In the genomic region with DNA sequence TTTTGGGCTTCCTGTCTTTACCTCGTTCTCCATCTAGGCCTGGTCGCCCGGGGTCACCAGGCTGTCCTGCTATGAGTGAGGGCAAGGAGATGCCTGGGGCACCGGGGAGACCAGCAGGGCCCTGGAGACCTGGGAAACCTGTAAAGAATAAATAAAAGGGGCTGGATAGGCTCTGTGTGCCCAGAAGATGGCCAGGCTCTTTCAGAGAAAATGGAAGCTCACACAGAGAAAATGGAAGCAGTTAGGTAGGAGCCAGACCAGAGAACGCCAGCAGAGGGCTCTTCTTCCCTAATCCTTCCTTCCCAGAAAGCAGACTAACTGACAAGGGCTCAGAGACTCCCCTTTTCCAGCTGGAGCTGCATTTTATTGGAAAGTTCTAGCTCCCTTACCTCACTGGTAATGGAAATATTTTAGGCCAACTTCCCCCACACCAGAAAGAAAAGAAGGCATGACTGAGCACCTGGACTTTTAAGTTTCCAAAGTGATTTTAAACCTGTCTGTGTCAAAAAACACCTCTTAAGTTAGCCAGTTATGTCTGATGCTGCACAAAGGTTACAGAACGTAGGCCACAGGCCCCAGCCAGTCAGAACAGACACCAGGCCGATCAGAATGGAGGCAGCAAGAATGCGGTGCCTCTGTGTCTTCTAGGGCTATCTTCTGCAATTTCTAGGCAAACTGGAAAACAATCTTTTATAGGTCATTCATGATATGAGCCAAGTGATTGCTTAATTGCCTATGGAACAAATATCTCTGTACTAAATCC, we compare ENCODE assay signal across 1 cellular context.
TF ChIP-seq lines count a peak whose summit lies in the region.

No MANE protein-coding gene starts in this region.

TF ChIP-seq in K562, 482 proteins besides CTCF, POLR2A, EP300 and RAD21 (continued from another document):
- TF ChIP-seq, protein P1, sequence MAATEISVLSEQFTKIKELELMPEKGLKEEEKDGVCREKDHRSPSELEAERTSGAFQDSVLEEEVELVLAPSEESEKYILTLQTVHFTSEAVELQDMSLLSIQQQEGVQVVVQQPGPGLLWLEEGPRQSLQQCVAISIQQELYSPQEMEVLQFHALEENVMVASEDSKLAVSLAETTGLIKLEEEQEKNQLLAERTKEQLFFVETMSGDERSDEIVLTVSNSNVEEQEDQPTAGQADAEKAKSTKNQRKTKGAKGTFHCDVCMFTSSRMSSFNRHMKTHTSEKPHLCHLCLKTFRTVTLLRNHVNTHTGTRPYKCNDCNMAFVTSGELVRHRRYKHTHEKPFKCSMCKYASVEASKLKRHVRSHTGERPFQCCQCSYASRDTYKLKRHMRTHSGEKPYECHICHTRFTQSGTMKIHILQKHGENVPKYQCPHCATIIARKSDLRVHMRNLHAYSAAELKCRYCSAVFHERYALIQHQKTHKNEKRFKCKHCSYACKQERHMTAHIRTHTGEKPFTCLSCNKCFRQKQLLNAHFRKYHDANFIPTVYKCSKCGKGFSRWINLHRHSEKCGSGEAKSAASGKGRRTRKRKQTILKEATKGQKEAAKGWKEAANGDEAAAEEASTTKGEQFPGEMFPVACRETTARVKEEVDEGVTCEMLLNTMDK (IDR thresholded peaks at IDR 0.05; ENCODE audit: borderline replicate concordance, insufficient read depth, low read depth, low read length, poor library complexity, severe bottlenecking) = peak; percentile 16
- TF ChIP-seq, protein P2, sequence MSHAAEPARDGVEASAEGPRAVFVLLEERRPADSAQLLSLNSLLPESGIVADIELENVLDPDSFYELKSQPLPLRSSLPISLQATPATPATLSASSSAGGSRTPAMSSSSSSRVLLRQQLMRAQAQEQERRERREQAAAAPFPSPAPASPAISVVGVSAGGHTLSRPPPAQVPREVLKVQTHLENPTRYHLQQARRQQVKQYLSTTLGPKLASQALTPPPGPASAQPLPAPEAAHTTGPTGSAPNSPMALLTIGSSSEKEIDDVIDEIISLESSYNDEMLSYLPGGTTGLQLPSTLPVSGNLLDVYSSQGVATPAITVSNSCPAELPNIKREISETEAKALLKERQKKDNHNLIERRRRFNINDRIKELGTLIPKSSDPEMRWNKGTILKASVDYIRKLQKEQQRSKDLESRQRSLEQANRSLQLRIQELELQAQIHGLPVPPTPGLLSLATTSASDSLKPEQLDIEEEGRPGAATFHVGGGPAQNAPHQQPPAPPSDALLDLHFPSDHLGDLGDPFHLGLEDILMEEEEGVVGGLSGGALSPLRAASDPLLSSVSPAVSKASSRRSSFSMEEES (CRISPR knock-in tag; IDR thresholded peaks at IDR 0.05) = no peak
- TF ChIP-seq STAG1 (CRISPR knock-in tag; IDR thresholded peaks at IDR 0.05; ENCODE audit: borderline replicate concordance) = no peak
- no peak for TF ChIP-seq FOXJ3 (CRISPR knock-in tag; IDR thresholded peaks at IDR 0.05)
